9 cellular contexts compared by ENCODE assay signal in genomic region chr17:40922239-40922638, GRCh38. TPM values are rescaled to one million over a fixed set of nuclear protein-coding genes. Genes with fewer than 3 reads are reported as not detected.
DNase-seq lines count a peak whose midpoint lies in the region; ATAC-seq and TF ChIP-seq lines count a peak whose summit lies in the region.
"Had no signal": no experiment of that assay in that cellular context is flagged by ENCODE, and none has a peak within 500 bp of the region (broad histone marks: within the 10 kb centered on the region; RNA-seq: fewer than 3 reads in every experiment).

No MANE protein-coding gene starts in this region.

- no peak for TF ChIP-seq CTCF in body of pancreas (IDR thresholded peaks at IDR 0.05)
- no peak for TF ChIP-seq CTCF in upper lobe of right lung (IDR thresholded peaks at IDR 0.05)

- peaks cover 2% of the 10 kb centered on the region for H3K4me1 Mint-ChIP-seq in activated CD4-positive, alpha-beta memory T cell treated with anti-CD3 and anti-CD28 coated beads, Interleukin-2, amount 10 ng/mL, durations not matched to agents 7 days and 5 days

- DNase-seq in NCI-H2029 (lab: John Stamatoyannopoulos, UW): peak; percentile 11
- DNase-seq in NCI-H2029 treated with DMSO at 0.1 percent for 48 hours (lab: John Stamatoyannopoulos, UW): no peak
- peak in 2 of 4 donors; percentile 11 to 55 for DNase-seq in body of pancreas
- no peak for DNase-seq in left colon
- no peak for DNase-seq in upper lobe of right lung
- no peak for DNase-seq in activated CD4-positive, alpha-beta memory T cell treated with anti-CD3 and anti-CD28 coated beads, Interleukin-2, amount 10 ng/mL, durations not matched to agents 7 days and 5 days

- H3K4me3 Mint-ChIP-seq in activated CD4-positive, alpha-beta memory T cell treated with anti-CD3 and anti-CD28 coated beads, Interleukin-2, amount 10 ng/mL, durations not matched to agents 7 days and 5 days: no peak overlapping the region

- WGBS in body of pancreas, 2 donors: 34 to 40% methylated on average over 2 of the region's 2 CpGs

- H3K4me1 ChIP-seq in body of pancreas: no peaks in the 10 kb centered on the region
- no peaks in the 10 kb centered on the region for H3K4me1 ChIP-seq in upper lobe of right lung

- no peaks in the 10 kb centered on the region for H3K9me3 Mint-ChIP-seq in activated CD4-positive, alpha-beta memory T cell treated with anti-CD3 and anti-CD28 coated beads, Interleukin-2, amount 10 ng/mL, durations not matched to agents 7 days and 5 days

- no peak for TF ChIP-seq POLR2A in body of pancreas (IDR thresholded peaks at IDR 0.05)

- ATAC-seq in body of pancreas: peak; percentile 30
- peak; percentile 51 for ATAC-seq in left colon
- ATAC-seq in upper lobe of right lung: peak; percentile 94
- ATAC-seq in GM19455 (IDR thresholded peaks at IDR 0.05; ENCODE audit: unreplicated experiment): no peak
- ATAC-seq in HG02938 (IDR thresholded peaks at IDR 0.05; ENCODE audit: unreplicated experiment): no peak

- H3K9me3 ChIP-seq in body of pancreas (no peaks in the 10 kb centered on the region), upper lobe of right lung (no peaks in the 10 kb centered on the region)

- CTCF ChIA-PET in activated CD4-positive, alpha-beta memory T cell treated with anti-CD3 and anti-CD28 coated beads, Interleukin-2, amount 10 ng/mL, durations not matched to agents 7 days and 5 days (lab: Charles Lee): no interaction called here

- intact Hi-C loops in body of pancreas (cut with DNase I): no loop called here
- intact Hi-C loops in left colon (cut with DNase I, micrococcal nuclease): no loop called here
- intact Hi-C loops in upper lobe of right lung (cut with DNase I): no loop called here

- H3K27ac ChIP-seq in body of pancreas (peak overlapping the region in 1 of 4 donors; percentile 6), upper lobe of right lung (no peak overlapping the region)
- H3K27ac ChIP-seq: 22Rv1 had no signal

- H3K4me3 ChIP-seq in body of pancreas: no peak overlapping the region
- H3K4me3 ChIP-seq in upper lobe of right lung: no peak overlapping the region

- H3K36me3 ChIP-seq in body of pancreas (replicated peaks in 1 of 2; ENCODE audit: insufficient read depth in 1 of 2, low read depth in 2 of 2) (no peaks in the 10 kb centered on the region), upper lobe of right lung (no peaks in the 10 kb centered on the region)

- H3K36me3 Mint-ChIP-seq in activated CD4-positive, alpha-beta memory T cell treated with anti-CD3 and anti-CD28 coated beads, Interleukin-2, amount 10 ng/mL, durations not matched to agents 7 days and 5 days (ENCODE audit: low read depth): no peaks in the 10 kb centered on the region

- peaks cover 37% of the 10 kb centered on the region for H3K27me3 Mint-ChIP-seq in activated CD4-positive, alpha-beta memory T cell treated with anti-CD3 and anti-CD28 coated beads, Interleukin-2, amount 10 ng/mL, durations not matched to agents 7 days and 5 days

- no peak overlapping the region for H3K27ac Mint-ChIP-seq in activated CD4-positive, alpha-beta memory T cell treated with anti-CD3 and anti-CD28 coated beads, Interleukin-2, amount 10 ng/mL, durations not matched to agents 7 days and 5 days

- POLR2A ChIA-PET in activated CD4-positive, alpha-beta memory T cell treated with anti-CD3 and anti-CD28 coated beads, Interleukin-2, amount 10 ng/mL, durations not matched to agents 7 days and 5 days (lab: Charles Lee): no interaction called here

- H3K27me3 ChIP-seq in body of pancreas (no peaks in the 10 kb centered on the region), upper lobe of right lung (peaks cover 10% of the 10 kb centered on the region)

RNA-seq across cellular contexts. Expression of gene KRT23, which starts 15.2 kb away (rescaled TPM):
- total RNA-seq in body of pancreas (1 to 10 TPM; 2.3 to 9.6 TPM), left colon (under 1 TPM in 1 of 2 donors, not detected in 1; 0.28 TPM), upper lobe of right lung (1.1 TPM)
- total RNA-seq in activated CD4-positive, alpha-beta memory T cell treated with anti-CD3 and anti-CD28 coated beads, Interleukin-2, amount 10 ng/mL, durations not matched to agents 7 days and 5 days: not detected

RNA-seq across cellular contexts. Expression of gene KRT20, which starts 37.2 kb away (rescaled TPM):
- not detected for total RNA-seq in body of pancreas
- 1,000 to 10,000 TPM; 1,413 to 1,967 TPM for total RNA-seq in left colon
- not detected for total RNA-seq in upper lobe of right lung
- not detected for total RNA-seq in activated CD4-positive, alpha-beta memory T cell treated with anti-CD3 and anti-CD28 coated beads, Interleukin-2, amount 10 ng/mL, durations not matched to agents 7 days and 5 days

RNA-seq across cellular contexts. Expression of gene KRT39, which starts 44.5 kb away (rescaled TPM):
- not detected for total RNA-seq in body of pancreas
- total RNA-seq in left colon: not detected
- 0.35 TPM for total RNA-seq in upper lobe of right lung
- not detected for total RNA-seq in activated CD4-positive, alpha-beta memory T cell treated with anti-CD3 and anti-CD28 coated beads, Interleukin-2, amount 10 ng/mL, durations not matched to agents 7 days and 5 days

RNA-seq across cellular contexts. Expression of gene KRT12, which starts 55.2 kb away (rescaled TPM):
- total RNA-seq in body of pancreas (not detected), left colon (1 to 10 TPM; 1.2 to 3.9 TPM), upper lobe of right lung (not detected)
- total RNA-seq in activated CD4-positive, alpha-beta memory T cell treated with anti-CD3 and anti-CD28 coated beads, Interleukin-2, amount 10 ng/mL, durations not matched to agents 7 days and 5 days: not detected

Comparison
In these comparisons a context has a peak if more than half of its experiments do, and no peak if none do; other contexts are left out.
1. ATAC-seq: peak in body of pancreas (single experiment), left colon (single experiment) and upper lobe of right lung (single experiment); none in GM19455 (single experiment) and HG02938 (single experiment).
2. RNA of gene KRT20, which starts 37.2 kb away (total RNA-seq): 1,413 to 1,967 TPM in left colon; not detected in body of pancreas, not detected in upper lobe of right lung (single experiment) and not detected in activated CD4-positive, alpha-beta memory T cell treated with anti-CD3 and anti-CD28 coated beads, Interleukin-2, amount 10 ng/mL, durations not matched to agents 7 days and 5 days; every median in the first group is over 1,000 times any median in the second.